In the genomic region with DNA sequence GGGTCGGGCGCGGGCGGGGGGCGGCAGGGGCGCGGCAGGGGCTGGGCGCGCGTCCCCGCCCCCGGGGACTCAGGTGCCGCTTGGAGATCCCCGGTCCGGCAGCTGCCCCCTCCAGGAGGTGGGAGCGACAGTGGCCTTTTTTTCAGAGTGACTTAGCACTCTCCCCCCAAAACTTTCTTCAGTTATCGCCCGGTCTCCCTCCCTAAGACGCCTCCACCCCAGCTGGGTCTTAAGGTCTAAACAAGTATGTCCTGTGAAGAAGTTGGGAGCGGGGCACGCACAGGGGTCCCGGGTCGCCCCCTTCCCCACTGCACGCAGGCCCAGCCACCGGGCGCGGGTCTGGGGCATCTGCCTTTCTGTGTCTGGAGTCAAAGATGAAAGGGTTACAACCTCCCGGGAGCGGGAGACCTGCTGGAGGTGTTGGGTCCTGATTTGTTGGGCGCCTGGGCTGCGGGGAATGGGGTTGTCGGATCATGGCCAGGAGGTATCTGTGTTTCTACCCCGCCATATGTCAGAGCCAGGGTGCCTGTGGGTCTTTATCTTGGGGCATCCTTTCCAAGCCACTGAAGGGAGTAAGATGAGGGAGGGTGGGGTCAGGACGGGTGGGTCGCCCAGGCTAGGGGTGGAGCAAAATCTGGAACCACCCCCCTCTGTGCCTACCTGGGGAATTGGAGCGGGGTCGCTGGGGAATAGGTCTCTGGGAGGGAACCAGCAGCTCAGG, we compare ENCODE assay signal across 8 cellular contexts. TPM values are rescaled to one million over a fixed set of nuclear protein-coding genes. Genes with fewer than 3 reads are reported as not detected.
DNase-seq lines count a peak whose midpoint lies in the region; ATAC-seq and TF ChIP-seq lines count a peak whose summit lies in the region.

No MANE protein-coding gene starts in this region.

- no peak for TF ChIP-seq EP300 in transverse colon (IDR thresholded peaks at IDR 0.05; ENCODE audit: low read depth)

- intact Hi-C loops in Calu3 (cut with micrococcal nuclease; ENCODE audit: unreplicated experiment), result no loop called here
- intact Hi-C loops in PC-3 (cut with micrococcal nuclease), result no loop called here
- intact Hi-C loops in MCF 10A (cut with micrococcal nuclease), result no loop called here
- intact Hi-C loops in transverse colon (cut with DNase I; ENCODE audit: low total_unique reads), result no loop called here

- BruUV-seq in Calu3 (replicated peaks; lab: Mats Ljungman, UMichigan) (no TSS peak), PC-3 (replicated peaks; lab: Mats Ljungman, UMichigan) (no TSS peak), MCF 10A (replicated peaks; lab: Mats Ljungman, UMichigan) (no TSS peak)

- peak overlapping the region; percentile 85 for H3K4me2 ChIP-seq in PC-3 (ENCODE audit: low read length)

- H3K4me1 Mint-ChIP-seq in Calu3 (ENCODE audit: low read depth, unreplicated experiment) (peaks cover 22% of the 10 kb centered on the region), MCF 10A (ENCODE audit: insufficient read depth, unreplicated experiment) (peaks cover 39% of the 10 kb centered on the region)

- in situ Hi-C loops in transverse colon (cut with MboI; ENCODE audit: low pct_ligation_motif_present in 1 of 4, low pct_unique_long_range_greater_than_20kb in 1 of 4, low sequenced_read_pairs in 3 of 4), result no loop called here

- H3K9me3 ChIP-seq in PC-3 (ENCODE audit: low read length) (no peaks in the 10 kb centered on the region), mesodermal cell (ENCODE audit: control insufficient read depth, low read length) (no peaks in the 10 kb centered on the region), transverse colon (no peaks in the 10 kb centered on the region)

- 8 to 10% methylated on average over 14 to 19 of the region's 37 CpGs for WGBS in mesodermal cell (ENCODE audit: insufficient coverage in 2 of 2), 2 experiments
- 15 to 50% methylated on average over 2 to 37 of the region's 37 CpGs for WGBS in transverse colon (ENCODE audit: low coverage in 1 of 2), 2 donors

- H3K36me3 ChIP-seq in PC-3 (ENCODE audit: low read depth, low read length) (no peaks in the 10 kb centered on the region), mesodermal cell (ENCODE audit: control insufficient read depth, insufficient read depth, low read length) (no peaks in the 10 kb centered on the region), transverse colon (no peaks in the 10 kb centered on the region)

- POLR2A ChIA-PET in PC-3 (lab: Charles Lee; ENCODE audit: unreplicated experiment), result no interaction called here
- POLR2A ChIA-PET in MCF 10A (lab: Yijun Ruan, JAX), result interaction anchor here (0.6 to 1.2 kb wide), 2 partner anchors 73 to 92 kb away, joined by 3 read pairs; no protein-coding TSS in a partner anchor

- no peaks in the 10 kb centered on the region for H3K9me2 ChIP-seq in PC-3 (replicated peaks; ENCODE audit: low read length)

- peak overlapping the region; percentile 13; the same call in 1 of the 2 replicates for H3K9ac ChIP-seq in PC-3 (ENCODE audit: low read length)

- H3K4me3 ChIP-seq in PC-3 (ENCODE audit: low read length), result peak overlapping the region; percentile 66
- peak overlapping the region; percentile 37 for H3K4me3 ChIP-seq in mesodermal cell (ENCODE audit: extremely low read depth, insufficient read depth, low read length, poor library complexity, severe bottlenecking)
- H3K4me3 ChIP-seq in transverse colon, result peak overlapping the region; percentile 14 to 55 (median 45)

- DNase-seq in Calu3, result no peak
- DNase-seq in PC-3, result no peak
- DNase-seq in MCF 10A (ENCODE audit: unreplicated experiment), result no peak
- DNase-seq in transverse colon, result no peak
- DNase-seq in OCI-M2 (lab: John Stamatoyannopoulos, UW; ENCODE audit: unreplicated experiment), result no peak

- no peaks in the 10 kb centered on the region for H3K27me3 ChIP-seq in PC-3 (ENCODE audit: low read length)
- H3K27me3 ChIP-seq in transverse colon, result peaks cover 29% of the 10 kb centered on the region

- H3F3A ChIP-seq in PC-3 (ENCODE audit: low read length, unreplicated experiment), result no peaks in the 10 kb centered on the region

- peak overlapping the region; percentile 51; the same call in 1 of the 2 replicates for H2AFZ ChIP-seq in PC-3 (ENCODE audit: low read length)

- H3K79me2 ChIP-seq in PC-3 (ENCODE audit: low read length), result 0 out of 2 replicates have a peak, but pooled peaks cover 6% of the 10 kb centered on the region

- ATAC-seq in PC-3 (no peak), HG03025 (IDR thresholded peaks at IDR 0.05; ENCODE audit: low FRiP score, unreplicated experiment) (no peak), GM21717 (IDR thresholded peaks at IDR 0.05; ENCODE audit: unreplicated experiment) (no peak)

- TF ChIP-seq POLR2A in transverse colon (IDR thresholded peaks at IDR 0.05), result no peak

- peaks cover 43% of the 10 kb centered on the region for H3K4me1 ChIP-seq in PC-3 (ENCODE audit: insufficient read depth, low read length)
- H3K4me1 ChIP-seq in mesodermal cell (ENCODE audit: control insufficient read depth, insufficient read depth, low read length, poor library complexity, severe bottlenecking), result peaks cover 15% of the 10 kb centered on the region
- peaks cover 0 to 28% (median 14%) of the 10 kb centered on the region in 4 donors for H3K4me1 ChIP-seq in transverse colon

- peak overlapping the region; percentile 60 for H3K27ac Mint-ChIP-seq in Calu3 (ENCODE audit: unreplicated experiment)
- no peak overlapping the region for H3K27ac Mint-ChIP-seq in MCF 10A (ENCODE audit: low read depth, unreplicated experiment)

- H3K27me3 Mint-ChIP-seq in Calu3 (ENCODE audit: unreplicated experiment), result peaks cover 46% of the 10 kb centered on the region
- no peaks in the 10 kb centered on the region for H3K27me3 Mint-ChIP-seq in MCF 10A (ENCODE audit: insufficient read depth, unreplicated experiment)

- no peaks in the 10 kb centered on the region for H4K20me1 ChIP-seq in PC-3 (ENCODE audit: low read length)

- H3K9me3 Mint-ChIP-seq in Calu3 (ENCODE audit: low read depth, unreplicated experiment) (no peaks in the 10 kb centered on the region), MCF 10A (ENCODE audit: unreplicated experiment) (no peaks in the 10 kb centered on the region)

- H3K27ac ChIP-seq in PC-3 (ENCODE audit: low read length) (no peak overlapping the region), mesodermal cell (ENCODE audit: low read depth, low read length, severe bottlenecking) (no peak overlapping the region), transverse colon (peak overlapping the region; percentile 76 to 84 (median 83))

- CTCF ChIA-PET in Calu3 (lab: Charles Lee), result interaction anchor here (1.0 kb wide), 1 partner anchor 13 kb away, joined by 4 read pairs; no protein-coding TSS in a partner anchor
- CTCF ChIA-PET in PC-3 (lab: Charles Lee), result no interaction called here
- CTCF ChIA-PET in MCF 10A (lab: Yijun Ruan, JAX), result interaction anchor here (0.6 to 5.1 kb wide), 4 partner anchors 13 to 671 kb away, joined by 3 to 49 read pairs (median 12); a partner anchor contains a TSS

- peaks cover 16% of the 10 kb centered on the region for H3K36me3 Mint-ChIP-seq in Calu3 (ENCODE audit: insufficient read depth, unreplicated experiment)
- H3K36me3 Mint-ChIP-seq in MCF 10A (ENCODE audit: insufficient read depth, unreplicated experiment), result peaks cover 6% of the 10 kb centered on the region

- TF ChIP-seq CTCF in Calu3 (IDR thresholded peaks at IDR 0.05; ENCODE audit: unreplicated experiment), result no peak
- no peak for TF ChIP-seq CTCF in PC-3 (conservative IDR thresholded peaks at IDR 0.05; ENCODE audit: low read depth, low read length)
- no peak for TF ChIP-seq CTCF in MCF 10A (IDR thresholded peaks at IDR 0.05; ENCODE audit: unreplicated experiment)
- no peak for TF ChIP-seq CTCF in transverse colon (IDR thresholded peaks at IDR 0.05)

- H3K4me3 Mint-ChIP-seq in Calu3 (ENCODE audit: low read depth, unreplicated experiment) (peak overlapping the region; percentile 72), MCF 10A (ENCODE audit: unreplicated experiment) (peak overlapping the region; percentile 69)

RNA-seq across cellular contexts. Expression of a gene that starts 0.7 kb away (rescaled TPM):
- total RNA-seq in Calu3 (2022) (8.5 and 9.6 TPM in 2 replicates), PC-3 (2014; rRNA removed) (8.2 and 14.2 TPM in 2 replicates), MCF 10A (2022) (28.1 and 35.8 TPM in 2 replicates), transverse colon (10 to 100 TPM in 2 of 4 donors, 1 to 10 TPM in 2; 1.2 to 17.5 (median 10.6) TPM)
- 5.7 TPM for polyA plus RNA-seq in mesodermal cell (2013, experiment 1 of 2)
- polyA plus RNA-seq in mesodermal cell (2013, experiment 2 of 2), result 3.1 TPM

RNA-seq across cellular contexts. Expression of a gene that starts 39.5 kb away (rescaled TPM):
- total RNA-seq in Calu3 (2022), result 0.85 and 0.88 TPM in 2 replicates
- not detected in 2 replicates for total RNA-seq in PC-3 (2014; rRNA removed)
- not detected in 2 replicates for total RNA-seq in MCF 10A (2022)
- not detected for polyA plus RNA-seq in mesodermal cell (2013, experiment 1 of 2)
- polyA plus RNA-seq in mesodermal cell (2013, experiment 2 of 2), result not detected
- under 1 TPM in 1 of 4 donors, not detected in 3; 0.48 TPM for total RNA-seq in transverse colon

Comparison
In these comparisons a context has a peak if more than half of its experiments do, and no peak if none do; other contexts are left out.
1. H3K27ac ChIP-seq: peak in transverse colon (4 of 4); none in PC-3 (single experiment) and mesodermal cell (single experiment).
2. Peak in every context shown above with its lines, with median percentiles within 50 percentile points of each other: H3K4me3 ChIP-seq.